30 cellular contexts compared by ENCODE assay signal in genomic region chr3:47464603-47465002, GRCh38. TPM values are rescaled to one million over a fixed set of nuclear protein-coding genes. Genes with fewer than 3 reads are reported as not detected.
DNase-seq lines count a peak whose midpoint lies in the region; ATAC-seq and TF ChIP-seq lines count a peak whose summit lies in the region.
"Had no signal": no experiment of that assay in that cellular context is flagged by ENCODE, and none has a peak within 500 bp of the region (broad histone marks: within the 10 kb centered on the region; RNA-seq: fewer than 3 reads in every experiment).

No MANE protein-coding gene starts in this region.

- H3K36me3 ChIP-seq in mammary epithelial cell (ENCODE audit: insufficient read depth, low read length) (no peaks in the 10 kb centered on the region), breast epithelium (no peaks in the 10 kb centered on the region)
- H3K36me3 ChIP-seq: tibial artery had no signal

- H3K27me3 Mint-ChIP-seq in activated naive CD8-positive, alpha-beta T cell treated with anti-CD3 and anti-CD28 coated beads, Interleukin-2, amount 50 U/mL, for 24 hours: no peaks in the 10 kb centered on the region
- H3K27me3 Mint-ChIP-seq: central memory CD8-positive, alpha-beta T cell; stimulated activated naive CD8-positive, alpha-beta T cell treated with anti-CD3 and anti-CD28 coated beads, Interleukin-15, Interleukin-2, amounts not matched to agents 100 ng/mL and 50 ng/mL, for 24 hours had no signal

- dilution Hi-C loops in mammary epithelial cell (cut with HindIII; ENCODE audit: low sequenced_read_pairs): no loop called here

- no peak overlapping the region for H3K4me2 ChIP-seq in mammary epithelial cell (ENCODE audit: insufficient read depth, low read depth, low read length)
- H3K4me2 ChIP-seq: BLaER1 had no signal

- in situ Hi-C loops in mammary epithelial cell (cut with MboI; ENCODE audit: low sequenced_read_pairs in 2 of 2): no loop called here

- WGBS in mammary epithelial cell (ENCODE audit: low coverage, missing lambda C conversion rate): 40% methylated on average over 1 of the region's 1 CpG

- H3K4me3 ChIP-seq in mammary epithelial cell (replicated peaks in 1 of 3; ENCODE audit: insufficient read depth in 1 of 3, low read depth in 2 of 3, low read length in 3 of 3) (no peak overlapping the region), breast epithelium (no peak overlapping the region)
- H3K4me3 ChIP-seq: BLaER1, mucosa of descending colon, tibial artery had no signal

- TF ChIP-seq POLR2A in breast epithelium (IDR thresholded peaks at IDR 0.05): no peak

- H3K9me3 ChIP-seq in mammary epithelial cell (replicated peaks; ENCODE audit: insufficient read depth, low read length): no peaks in the 10 kb centered on the region
- no peaks in the 10 kb centered on the region for H3K9me3 ChIP-seq in breast epithelium
- H3K9me3 ChIP-seq: tibial artery had no signal

- H3K4me1 Mint-ChIP-seq in activated naive CD8-positive, alpha-beta T cell treated with anti-CD3 and anti-CD28 coated beads, Interleukin-2, amount 50 U/mL, for 24 hours: peaks cover 30% of the 10 kb centered on the region

- H3K27me3 ChIP-seq in mammary epithelial cell (ENCODE audit: insufficient read depth, low read length) (no peaks in the 10 kb centered on the region), breast epithelium (no peaks in the 10 kb centered on the region)
- H3K27me3 ChIP-seq: BLaER1, tibial artery had no signal

- no TSS peak for BruUV-seq in mammary epithelial cell (replicated peaks; lab: Mats Ljungman, UMichigan)

- no peak overlapping the region for H2AFZ ChIP-seq in mammary epithelial cell (ENCODE audit: low read depth, low read length)
- H2AFZ ChIP-seq: parathyroid adenoma had no signal

- DNase-seq in mammary epithelial cell (peak; percentile 36), breast epithelium (ENCODE audit: low spot score in 2 of 2) (no peak), NOMO-1 treated with DMSO at 0.1 percent for 48 hours (lab: John Stamatoyannopoulos, UW; ENCODE audit: unreplicated experiment) (peak; percentile 95), NCI-H524 (lab: John Stamatoyannopoulos, UW) (no peak)
- no peak for DNase-seq in activated naive CD8-positive, alpha-beta T cell treated with anti-CD3 and anti-CD28 coated beads, Interleukin-2, amount 50 U/mL, for 24 hours
- DNase-seq: activated CD8-positive, alpha-beta T cell treated with anti-CD3 and anti-CD28 coated beads, Interleukin-2, amount 10 ng/mL, durations not matched to agents 7 days and 5 days; activated naive CD4-positive, alpha-beta T cell treated with anti-CD3 and anti-CD28 coated beads, Interleukin-2, amount 50 U/mL, for 16 hours; activated T-cell treated with anti-CD3 and anti-CD28 coated beads, Interleukin-2, amount 50 U/mL, for 48 hours; aorta; Calu3; EL; H7; KG1; mucosa of descending colon; NCI-H1105; NCI-H2029 treated with DMSO at 0.1 percent for 48 hours; nephron progenitor cell; right cardiac atrium; stimulated activated CD4-positive, alpha-beta T cell treated with anti-CD3 and anti-CD28 coated beads, Interleukin-4, amount 100 ng/mL, for 4 hours; SW 1271; tibial artery had no signal

- peaks cover 43% of the 10 kb centered on the region for H3K36me3 Mint-ChIP-seq in activated naive CD8-positive, alpha-beta T cell treated with anti-CD3 and anti-CD28 coated beads, Interleukin-2, amount 50 U/mL, for 24 hours (ENCODE audit: low read depth)

- CTCF ChIA-PET in mammary epithelial cell (lab: Charles Lee; ENCODE audit: low non-redundant PET): no interaction called here

- ATAC-seq in activated naive CD8-positive, alpha-beta T cell treated with anti-CD3 and anti-CD28 coated beads, Interleukin-2, amount 50 U/mL, for 24 hours: no peak
- ATAC-seq in HG03108 (IDR thresholded peaks at IDR 0.05; ENCODE audit: unreplicated experiment) (no peak), GM21367 (IDR thresholded peaks at IDR 0.05; ENCODE audit: unreplicated experiment) (no peak), GM21786 (IDR thresholded peaks at IDR 0.05; ENCODE audit: unreplicated experiment) (no peak)
- ATAC-seq: activated CD4-positive, CD25-positive, alpha-beta regulatory T cell treated with anti-CD3 and anti-CD28 coated beads, Interleukin-2, amount 50 U/mL, for 24 hours; activated CD8-positive, alpha-beta T cell treated with anti-CD3 and anti-CD28 coated beads, Interleukin-2, amount 10 ng/mL, durations not matched to agents 7 days and 5 days; esophagus mucosa; mucosa of descending colon; right cardiac atrium had no signal

- intact Hi-C loops in mammary epithelial cell (cut with micrococcal nuclease) (no loop called here), breast epithelium (cut with DNase I; ENCODE audit: low total_unique reads) (no loop called here)

- peak overlapping the region; percentile 60 for H3K27ac Mint-ChIP-seq in activated naive CD8-positive, alpha-beta T cell treated with anti-CD3 and anti-CD28 coated beads, Interleukin-2, amount 50 U/mL, for 24 hours
- H3K27ac Mint-ChIP-seq: activated CD8-positive, alpha-beta T cell treated with anti-CD3 and anti-CD28 coated beads, Interleukin-2, amount 10 ng/mL, durations not matched to agents 7 days and 5 days; nephron progenitor cell; stimulated activated naive CD8-positive, alpha-beta T cell treated with anti-CD3 and anti-CD28 coated beads, Interleukin-15, Interleukin-2, amounts not matched to agents 100 ng/mL and 50 ng/mL, for 24 hours had no signal

- no peak overlapping the region for H3K4me3 Mint-ChIP-seq in activated naive CD8-positive, alpha-beta T cell treated with anti-CD3 and anti-CD28 coated beads, Interleukin-2, amount 50 U/mL, for 24 hours
- H3K4me3 Mint-ChIP-seq: activated CD8-positive, alpha-beta T cell treated with anti-CD3 and anti-CD28 coated beads, Interleukin-2, amount 10 ng/mL, durations not matched to agents 7 days and 5 days; central memory CD8-positive, alpha-beta T cell; nephron progenitor cell; stimulated activated naive CD8-positive, alpha-beta T cell treated with anti-CD3 and anti-CD28 coated beads, Interleukin-15, Interleukin-2, amounts not matched to agents 100 ng/mL and 50 ng/mL, for 24 hours had no signal

- H3K4me1 ChIP-seq in mammary epithelial cell (ENCODE audit: insufficient read depth, low read length): no peaks in the 10 kb centered on the region
- no peaks in the 10 kb centered on the region for H3K4me1 ChIP-seq in breast epithelium
- H3K4me1 ChIP-seq: BLaER1, tibial artery had no signal

- H3K79me2 ChIP-seq in mammary epithelial cell (ENCODE audit: insufficient read depth, low read length): peaks cover 86% of the 10 kb centered on the region

- peaks cover 4% of the 10 kb centered on the region for H3K9me3 Mint-ChIP-seq in activated naive CD8-positive, alpha-beta T cell treated with anti-CD3 and anti-CD28 coated beads, Interleukin-2, amount 50 U/mL, for 24 hours
- H3K9me3 Mint-ChIP-seq: central memory CD8-positive, alpha-beta T cell; stimulated activated naive CD8-positive, alpha-beta T cell treated with anti-CD3 and anti-CD28 coated beads, Interleukin-15, Interleukin-2, amounts not matched to agents 100 ng/mL and 50 ng/mL, for 24 hours had no signal

- H3K27ac ChIP-seq in mammary epithelial cell (ENCODE audit: insufficient read depth, low read depth, low read length) (no peak overlapping the region), breast epithelium (no peak overlapping the region)
- H3K27ac ChIP-seq: BLaER1, parathyroid adenoma, tibial artery had no signal

- no peaks in the 10 kb centered on the region for H4K20me1 ChIP-seq in mammary epithelial cell (ENCODE audit: insufficient read depth, low read length)

- no peak for TF ChIP-seq CTCF in mammary epithelial cell (conservative IDR thresholded peaks at IDR 0.05 in 1 of 2, IDR thresholded peaks at IDR 0.05 in 1 of 2; ENCODE audit: extremely low read depth in 1 of 2, insufficient read depth in 1 of 2, low read depth in 1 of 2, low read length in 2 of 2)
- TF ChIP-seq CTCF in breast epithelium (IDR thresholded peaks at IDR 0.05): no peak

- no peak overlapping the region for H3K9ac ChIP-seq in mammary epithelial cell (ENCODE audit: insufficient read depth, low read length)
- H3K9ac ChIP-seq: BLaER1, parathyroid adenoma had no signal

RNA-seq across cellular contexts. Expression of gene SCAP, which starts 11.1 kb away (rescaled TPM):
- total RNA-seq in mammary epithelial cell (10 to 100 TPM; 72.5 to 75.4 TPM), breast epithelium (10 to 100 TPM; 54.7 to 78.0 (median 72.7) TPM)
- 31.8 TPM for polyA plus RNA-seq in mammary epithelial cell
- 154 TPM for polyA minus RNA-seq in mammary epithelial cell

RNA-seq across cellular contexts. Expression of gene ELP6, which starts 48.9 kb away (rescaled TPM):
- total RNA-seq in mammary epithelial cell (10 to 100 TPM; 22.3 to 38.2 TPM), breast epithelium (10 to 100 TPM; 21.8 to 28.5 (median 22.3) TPM)
- 68.1 TPM for polyA plus RNA-seq in mammary epithelial cell
- 70.4 TPM for polyA minus RNA-seq in mammary epithelial cell

Comparison
In these comparisons a context has a peak if more than half of its experiments do, and no peak if none do; other contexts are left out.
1. DNase-seq: peak in mammary epithelial cell (single experiment) and NOMO-1 treated with DMSO at 0.1 percent for 48 hours (single experiment); none in breast epithelium (0 of 2), activated naive CD8-positive, alpha-beta T cell treated with anti-CD3 and anti-CD28 coated beads, Interleukin-2, amount 50 U/mL, for 24 hours (single experiment) and NCI-H524 (0 of 2).